In the genomic region with DNA sequence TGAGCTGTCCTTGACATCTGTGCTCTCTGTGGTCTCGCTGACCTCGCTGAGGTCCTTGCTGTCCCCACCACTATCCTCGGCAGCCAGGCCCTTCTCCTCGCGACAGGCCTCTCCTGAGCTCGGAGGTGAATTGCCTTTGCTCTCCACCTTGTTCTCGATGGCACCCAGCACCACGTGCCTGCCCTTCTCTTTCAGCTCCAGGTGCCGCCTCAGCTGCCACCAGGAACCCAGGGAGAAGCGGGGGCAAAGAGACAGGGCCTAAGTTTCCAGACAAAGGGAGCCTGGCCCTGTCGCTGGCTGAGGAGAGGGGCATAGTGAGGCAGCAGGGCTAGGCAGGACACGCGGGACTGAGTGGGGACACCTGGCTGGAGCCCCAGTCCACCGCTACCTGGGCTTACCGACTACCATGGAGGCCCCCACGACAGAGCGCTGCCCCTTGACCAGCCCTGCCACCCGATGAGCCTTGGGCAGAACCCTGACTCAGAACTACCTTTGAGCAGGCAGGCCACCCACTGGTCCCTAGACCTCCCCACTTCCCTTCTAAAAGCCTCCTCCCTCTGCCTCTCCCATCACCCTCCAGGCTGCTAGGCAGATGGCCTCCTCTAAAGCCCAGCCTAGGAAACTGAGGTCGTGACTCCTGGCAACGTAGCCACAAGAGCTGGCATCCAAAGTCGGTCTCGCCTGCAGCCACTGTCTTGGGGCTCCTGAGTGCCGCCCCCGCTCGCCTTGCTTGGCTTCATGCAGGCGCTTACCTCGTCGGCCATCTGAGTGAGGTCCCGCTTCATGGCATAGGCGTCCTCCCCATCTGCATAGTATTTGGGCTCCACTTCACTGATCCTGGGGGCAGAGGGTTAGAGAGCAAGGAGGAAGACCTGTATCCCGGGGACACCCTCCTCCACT, we compare ENCODE assay signal across 30 cellular contexts. TPM values are rescaled to one million over a fixed set of nuclear protein-coding genes. Genes with fewer than 3 reads are reported as not detected.
DNase-seq lines count a peak whose midpoint lies in the region; ATAC-seq and TF ChIP-seq lines count a peak whose summit lies in the region.
"Had no signal": no experiment of that assay in that cellular context is flagged by ENCODE, and none has a peak within 500 bp of the region (broad histone marks: within the 10 kb centered on the region; RNA-seq: fewer than 3 reads in every experiment).

No MANE protein-coding gene starts in this region.

- no peak for DNase-seq in activated CD4-positive, alpha-beta memory T cell treated with anti-CD3 and anti-CD28 coated beads for 36 hours
- no peak for DNase-seq in activated CD4-positive, alpha-beta memory T cell treated with anti-CD3 and anti-CD28 coated beads, Interleukin-2, amount 10 ng/mL, durations not matched to agents 7 days and 5 days
- DNase-seq in CD8-positive, alpha-beta memory T cell: no peak
- DNase-seq in naive thymus-derived CD8-positive, alpha-beta T cell: peak in 1 of 10 donors; percentile 48
- DNase-seq in HUDEP-2 (lab: John Stamatoyannopoulos, UW; ENCODE audit: unreplicated experiment in 76 of 76): no peak
- no peak for DNase-seq in activated CD4-positive, alpha-beta T cell treated with anti-CD3 and anti-CD28 coated beads, Interleukin-2, amount 50 U/mL, for 1 hour
- DNase-seq in DMS79 treated with DMSO at 0.1 percent for 48 hours (lab: John Stamatoyannopoulos, UW): no peak
- DNase-seq: activated CD8-positive, alpha-beta memory T cell treated with anti-CD3 and anti-CD28 coated beads, Interleukin-2, amount 50 U/mL, for 4 hours; activated effector memory CD4-positive, alpha-beta T cell treated with anti-CD3 and anti-CD28 coated beads, Interleukin-2, amount 50 U/mL, for 16 hours; aorta; DMS53; effector CD4-positive, alpha-beta T cell; gastrocnemius medialis; NCI-H1105; NCI-H2081 treated with DMSO at 0.1 percent for 48 hours; NCI-H446 treated with DMSO at 0.1 percent for 48 hours; SK-N-SH; stimulated activated CD8-positive, alpha-beta memory T cell treated with anti-CD3 and anti-CD28 coated beads, Interleukin-4, amount 100 ng/mL, for 48 hours; substantia nigra; T1000 had no signal

- H3K4me1 ChIP-seq in CD8-positive, alpha-beta memory T cell (ENCODE audit: insufficient read depth, low read length): peaks cover 7% of the 10 kb centered on the region

- peaks cover 27% of the 10 kb centered on the region for H3K4me1 Mint-ChIP-seq in activated CD4-positive, alpha-beta memory T cell treated with anti-CD3 and anti-CD28 coated beads for 36 hours (ENCODE audit: low read depth)
- peaks cover 33% of the 10 kb centered on the region for H3K4me1 Mint-ChIP-seq in activated CD4-positive, alpha-beta memory T cell treated with anti-CD3 and anti-CD28 coated beads, Interleukin-2, amount 10 ng/mL, durations not matched to agents 7 days and 5 days
- peaks cover 33 to 48% (median 40%) of the 10 kb centered on the region in 3 donors for H3K4me1 Mint-ChIP-seq in CD8-positive, alpha-beta memory T cell
- peaks cover 10 to 39% (median 25%) of the 10 kb centered on the region in 4 donors for H3K4me1 Mint-ChIP-seq in naive thymus-derived CD8-positive, alpha-beta T cell

- no peaks in the 10 kb centered on the region for H3K27me3 ChIP-seq in CD8-positive, alpha-beta memory T cell (ENCODE audit: insufficient read depth, low read length, poor library complexity, severe bottlenecking)
- H3K27me3 ChIP-seq: gastrocnemius medialis, pancreas, vagina had no signal

- H3K4me3 Mint-ChIP-seq in activated CD4-positive, alpha-beta memory T cell treated with anti-CD3 and anti-CD28 coated beads for 36 hours: no peak overlapping the region
- no peak overlapping the region for H3K4me3 Mint-ChIP-seq in activated CD4-positive, alpha-beta memory T cell treated with anti-CD3 and anti-CD28 coated beads, Interleukin-2, amount 10 ng/mL, durations not matched to agents 7 days and 5 days
- no peak overlapping the region for H3K4me3 Mint-ChIP-seq in CD8-positive, alpha-beta memory T cell
- peak overlapping the region in 1 of 10 donors; percentile 56 for H3K4me3 Mint-ChIP-seq in naive thymus-derived CD8-positive, alpha-beta T cell
- H3K4me3 Mint-ChIP-seq: central memory CD8-positive, alpha-beta T cell; memory B cell had no signal

- POLR2A ChIA-PET in activated CD4-positive, alpha-beta memory T cell treated with anti-CD3 and anti-CD28 coated beads for 36 hours (lab: Charles Lee): no interaction called here
- POLR2A ChIA-PET in activated CD4-positive, alpha-beta memory T cell treated with anti-CD3 and anti-CD28 coated beads, Interleukin-2, amount 10 ng/mL, durations not matched to agents 7 days and 5 days (lab: Charles Lee): interaction anchor here (0.9 to 9.6 kb wide), 3 partner anchors 17 to 40 kb away, joined by 3 to 201 read pairs (median 140); a partner anchor contains a TSS
- POLR2A ChIA-PET in CD8-positive, alpha-beta memory T cell (lab: Charles Lee): no interaction called here
- POLR2A ChIA-PET in naive thymus-derived CD8-positive, alpha-beta T cell (lab: Charles Lee): interaction anchor here (6.7 to 17.6 kb wide), 2 partner anchors 16 to 39 kb away, joined by 131 to 388 read pairs; a partner anchor contains a TSS

- no peaks in the 10 kb centered on the region for H3K9me3 Mint-ChIP-seq in activated CD4-positive, alpha-beta memory T cell treated with anti-CD3 and anti-CD28 coated beads for 36 hours
- no peaks in the 10 kb centered on the region for H3K9me3 Mint-ChIP-seq in activated CD4-positive, alpha-beta memory T cell treated with anti-CD3 and anti-CD28 coated beads, Interleukin-2, amount 10 ng/mL, durations not matched to agents 7 days and 5 days
- peaks cover 0 to 3% (median 0%) of the 10 kb centered on the region in 5 donors for H3K9me3 Mint-ChIP-seq in CD8-positive, alpha-beta memory T cell
- no peaks in the 10 kb centered on the region for H3K9me3 Mint-ChIP-seq in naive thymus-derived CD8-positive, alpha-beta T cell
- H3K9me3 Mint-ChIP-seq: central memory CD8-positive, alpha-beta T cell; memory B cell had no signal

- CTCF ChIA-PET in activated CD4-positive, alpha-beta memory T cell treated with anti-CD3 and anti-CD28 coated beads for 36 hours (lab: Charles Lee): interaction anchor here (13.4 kb wide), 1 partner anchor 17 kb away, joined by 93 read pairs; a partner anchor contains a TSS
- CTCF ChIA-PET in activated CD4-positive, alpha-beta memory T cell treated with anti-CD3 and anti-CD28 coated beads, Interleukin-2, amount 10 ng/mL, durations not matched to agents 7 days and 5 days (lab: Charles Lee): interaction anchor here (10.4 kb wide), 1 partner anchor 18 kb away, joined by 148 read pairs; a partner anchor contains a TSS
- CTCF ChIA-PET in CD8-positive, alpha-beta memory T cell (lab: Charles Lee): interaction anchor here (1.3 to 10.5 kb wide), 2 partner anchors 19 to 24 kb away, joined by 3 to 230 read pairs; a partner anchor contains a TSS

- no peaks in the 10 kb centered on the region for H3K9me3 ChIP-seq in CD8-positive, alpha-beta memory T cell (ENCODE audit: low read length)
- H3K9me3 ChIP-seq: gastrocnemius medialis, pancreas, SK-N-SH, vagina had no signal

- no peak for ATAC-seq in naive thymus-derived CD8-positive, alpha-beta T cell
- ATAC-seq: activated CD4-positive, CD25-positive, alpha-beta regulatory T cell treated with anti-CD3 and anti-CD28 coated beads, Interleukin-2, amount 50 U/mL, for 24 hours; esophagus mucosa; gastrocnemius medialis; pancreas; right cardiac atrium had no signal

- H3K36me3 Mint-ChIP-seq in activated CD4-positive, alpha-beta memory T cell treated with anti-CD3 and anti-CD28 coated beads for 36 hours: peaks cover 11% of the 10 kb centered on the region
- peaks cover 25% of the 10 kb centered on the region for H3K36me3 Mint-ChIP-seq in activated CD4-positive, alpha-beta memory T cell treated with anti-CD3 and anti-CD28 coated beads, Interleukin-2, amount 10 ng/mL, durations not matched to agents 7 days and 5 days (ENCODE audit: low read depth)
- H3K36me3 Mint-ChIP-seq in CD8-positive, alpha-beta memory T cell: peaks cover 3 to 40% (median 4%) of the 10 kb centered on the region in 3 donors
- peaks cover 0 to 17% (median 0%) of the 10 kb centered on the region in 3 donors for H3K36me3 Mint-ChIP-seq in naive thymus-derived CD8-positive, alpha-beta T cell

- H3K4me3 ChIP-seq in CD8-positive, alpha-beta memory T cell (ENCODE audit: low read length): no peak overlapping the region
- H3K4me3 ChIP-seq: gastrocnemius medialis, pancreas, vagina had no signal

- H3K27me3 Mint-ChIP-seq in activated CD4-positive, alpha-beta memory T cell treated with anti-CD3 and anti-CD28 coated beads for 36 hours: no peaks in the 10 kb centered on the region
- no peaks in the 10 kb centered on the region for H3K27me3 Mint-ChIP-seq in activated CD4-positive, alpha-beta memory T cell treated with anti-CD3 and anti-CD28 coated beads, Interleukin-2, amount 10 ng/mL, durations not matched to agents 7 days and 5 days
- H3K27me3 Mint-ChIP-seq in CD8-positive, alpha-beta memory T cell: peaks cover 0 to 2% of the 10 kb centered on the region in 2 donors
- H3K27me3 Mint-ChIP-seq in naive thymus-derived CD8-positive, alpha-beta T cell: no peaks in the 10 kb centered on the region
- H3K27me3 Mint-ChIP-seq: central memory CD8-positive, alpha-beta T cell; memory B cell had no signal

- no peak overlapping the region for H3K27ac ChIP-seq in CD8-positive, alpha-beta memory T cell (ENCODE audit: low read depth, low read length)
- peak overlapping the region; percentile 91 for H3K27ac ChIP-seq in VCaP
- H3K27ac ChIP-seq: pancreas, vagina had no signal

- intact Hi-C loops in activated CD4-positive, alpha-beta memory T cell treated with anti-CD3 and anti-CD28 coated beads for 36 hours (cut with micrococcal nuclease): loop anchor here (10.0 kb wide), 1 partner anchor 455 kb away; a partner anchor contains a TSS

- no peaks in the 10 kb centered on the region for H3K36me3 ChIP-seq in CD8-positive, alpha-beta memory T cell (ENCODE audit: insufficient read depth, low read length)
- H3K36me3 ChIP-seq: pancreas, vagina had no signal

- peak overlapping the region; percentile 86 for H3K27ac Mint-ChIP-seq in activated CD4-positive, alpha-beta memory T cell treated with anti-CD3 and anti-CD28 coated beads for 36 hours
- no peak overlapping the region for H3K27ac Mint-ChIP-seq in activated CD4-positive, alpha-beta memory T cell treated with anti-CD3 and anti-CD28 coated beads, Interleukin-2, amount 10 ng/mL, durations not matched to agents 7 days and 5 days
- peak overlapping the region in 5 of 8 donors; percentile 46 to 92 (median 58) for H3K27ac Mint-ChIP-seq in CD8-positive, alpha-beta memory T cell
- H3K27ac Mint-ChIP-seq in naive thymus-derived CD8-positive, alpha-beta T cell: peak overlapping the region in 6 of 10 donors; percentile 39 to 99 (median 60)
- H3K27ac Mint-ChIP-seq: memory B cell had no signal

- TF ChIP-seq CTCF in VCaP (conservative IDR thresholded peaks at IDR 0.05): no peak

RNA-seq across cellular contexts. Expression of a gene that starts 4.2 kb away (rescaled TPM):
- 100 to 1,000 TPM; 151 to 160 TPM for total RNA-seq in activated CD4-positive, alpha-beta memory T cell treated with anti-CD3 and anti-CD28 coated beads for 36 hours
- 100 to 1,000 TPM; 262 to 267 TPM for total RNA-seq in activated CD4-positive, alpha-beta memory T cell treated with anti-CD3 and anti-CD28 coated beads, Interleukin-2, amount 10 ng/mL, durations not matched to agents 7 days and 5 days
- total RNA-seq in CD8-positive, alpha-beta memory T cell: 100 to 1,000 TPM; 124 to 133 TPM
- polyA plus RNA-seq in CD8-positive, alpha-beta memory T cell: 116 TPM
- total RNA-seq in naive thymus-derived CD8-positive, alpha-beta T cell: 100 to 1,000 TPM; 324 to 353 TPM
- 100 to 1,000 TPM in 1 of 3 donors, 10 to 100 TPM in 2; 58.9 to 112 (median 96.6) TPM for polyA plus RNA-seq in naive thymus-derived CD8-positive, alpha-beta T cell

RNA-seq across cellular contexts. Expression of a gene that starts 4.6 kb away (rescaled TPM):
- 100 to 1,000 TPM; 106 to 115 TPM for total RNA-seq in activated CD4-positive, alpha-beta memory T cell treated with anti-CD3 and anti-CD28 coated beads for 36 hours
- total RNA-seq in activated CD4-positive, alpha-beta memory T cell treated with anti-CD3 and anti-CD28 coated beads, Interleukin-2, amount 10 ng/mL, durations not matched to agents 7 days and 5 days: 10 to 100 TPM; 63.1 to 63.7 TPM
- total RNA-seq in CD8-positive, alpha-beta memory T cell: 100 to 1,000 TPM; 160 to 162 TPM
- 105 TPM for polyA plus RNA-seq in CD8-positive, alpha-beta memory T cell
- 10 to 100 TPM; 72.1 to 80.8 TPM for total RNA-seq in naive thymus-derived CD8-positive, alpha-beta T cell
- polyA plus RNA-seq in naive thymus-derived CD8-positive, alpha-beta T cell: 10 to 100 TPM; 66.8 to 73.3 (median 71.3) TPM

RNA-seq across cellular contexts. Expression of a gene that starts 14.2 kb away (rescaled TPM):
- total RNA-seq in activated CD4-positive, alpha-beta memory T cell treated with anti-CD3 and anti-CD28 coated beads for 36 hours: 1 to 10 TPM; 8.2 to 8.4 TPM
- total RNA-seq in activated CD4-positive, alpha-beta memory T cell treated with anti-CD3 and anti-CD28 coated beads, Interleukin-2, amount 10 ng/mL, durations not matched to agents 7 days and 5 days: 10 to 100 TPM; 12.1 to 12.8 TPM
- total RNA-seq in CD8-positive, alpha-beta memory T cell: 1 to 10 TPM; 3.5 to 4.6 TPM
- not detected for polyA plus RNA-seq in CD8-positive, alpha-beta memory T cell
- total RNA-seq in naive thymus-derived CD8-positive, alpha-beta T cell: 10 to 100 TPM; 17.8 to 18.2 TPM
- polyA plus RNA-seq in naive thymus-derived CD8-positive, alpha-beta T cell: under 1 TPM; 0.49 to 0.96 (median 0.73) TPM

RNA-seq across cellular contexts. Expression of a gene that starts 25.8 kb away (rescaled TPM):
- not detected for total RNA-seq in activated CD4-positive, alpha-beta memory T cell treated with anti-CD3 and anti-CD28 coated beads for 36 hours
- total RNA-seq in activated CD4-positive, alpha-beta memory T cell treated with anti-CD3 and anti-CD28 coated beads, Interleukin-2, amount 10 ng/mL, durations not matched to agents 7 days and 5 days: not detected
- total RNA-seq in CD8-positive, alpha-beta memory T cell: not detected
- polyA plus RNA-seq in CD8-positive, alpha-beta memory T cell: not detected
- total RNA-seq in naive thymus-derived CD8-positive, alpha-beta T cell: not detected
- not detected for polyA plus RNA-seq in naive thymus-derived CD8-positive, alpha-beta T cell
- total RNA-seq: H1, RPMI7951 had no signal
- polyA plus RNA-seq: SK-N-SH had no signal

RNA-seq across cellular contexts. Expression of a gene that starts 41.4 kb away (rescaled TPM):
- 10 to 100 TPM; 90.4 to 93.0 TPM for total RNA-seq in activated CD4-positive, alpha-beta memory T cell treated with anti-CD3 and anti-CD28 coated beads for 36 hours
- total RNA-seq in activated CD4-positive, alpha-beta memory T cell treated with anti-CD3 and anti-CD28 coated beads, Interleukin-2, amount 10 ng/mL, durations not matched to agents 7 days and 5 days: 10 to 100 TPM; 88.3 to 93.1 TPM
- 100 to 1,000 TPM; 152 to 156 TPM for total RNA-seq in CD8-positive, alpha-beta memory T cell
- 12.4 TPM for polyA plus RNA-seq in CD8-positive, alpha-beta memory T cell
- 10 to 100 TPM; 62.4 to 64.9 TPM for total RNA-seq in naive thymus-derived CD8-positive, alpha-beta T cell
- 10 to 100 TPM in 1 of 3 donors, 1 to 10 TPM in 2; 3.3 to 11.9 (median 7.9) TPM for polyA plus RNA-seq in naive thymus-derived CD8-positive, alpha-beta T cell

Comparison
In these comparisons a context has a peak if more than half of its experiments do, and no peak if none do; other contexts are left out.
1. POLR2A ChIA-PET loops: an anchor here in activated CD4-positive, alpha-beta memory T cell treated with anti-CD3 and anti-CD28 coated beads, Interleukin-2, amount 10 ng/mL, durations not matched to agents 7 days and 5 days (0.9 to 9.6 kb wide) and naive thymus-derived CD8-positive, alpha-beta T cell (6.7 to 17.6 kb wide); none called in activated CD4-positive, alpha-beta memory T cell treated with anti-CD3 and anti-CD28 coated beads for 36 hours and CD8-positive, alpha-beta memory T cell.